Comparison of ENCODE assay signal across 8 cellular contexts in genomic region chr15:52567886-52568568, GRCh38. TPM values are rescaled to one million over a fixed set of nuclear protein-coding genes. Genes with fewer than 3 reads are reported as not detected.
DNase-seq lines count a peak whose midpoint lies in the region; ATAC-seq and TF ChIP-seq lines count a peak whose summit lies in the region.

No MANE protein-coding gene starts in this region.

- H3K9me3 ChIP-seq in neural cell (ENCODE audit: low read length) (no peaks in the 10 kb centered on the region), transverse colon (no peaks in the 10 kb centered on the region)

- WGBS in transverse colon (ENCODE audit: low coverage in 1 of 2), 2 donors, result 2% methylated on average over 5 to 21 of the region's 21 CpGs

- peak overlapping the region; percentile 76 for H3K4me2 ChIP-seq in neural cell (ENCODE audit: low read length)

- TF ChIP-seq CTCF in fibroblast of mammary gland (conservative IDR thresholded peaks at IDR 0.05; ENCODE audit: control insufficient read depth, insufficient read depth, low read depth, low read length) (no peak), neural cell (IDR thresholded peaks at IDR 0.05; ENCODE audit: poor library complexity, severe bottlenecking) (peak; percentile 13), transverse colon (IDR thresholded peaks at IDR 0.05) (no peak)

- peak; percentile 25 for ATAC-seq in GM18907 (IDR thresholded peaks at IDR 0.05; ENCODE audit: unreplicated experiment)
- no peak for ATAC-seq in HG03460 (IDR thresholded peaks at IDR 0.05; ENCODE audit: unreplicated experiment)

- H3F3A ChIP-seq in neural cell (ENCODE audit: insufficient read depth, low read length, poor library complexity, severe bottlenecking), result no peaks in the 10 kb centered on the region

- in situ Hi-C loops in transverse colon (cut with MboI; ENCODE audit: low pct_ligation_motif_present in 1 of 4, low pct_unique_long_range_greater_than_20kb in 1 of 4, low sequenced_read_pairs in 3 of 4), result no loop called here

- no peaks in the 10 kb centered on the region for H4K20me1 ChIP-seq in neural cell (ENCODE audit: insufficient read depth)

- H3K9me2 ChIP-seq in neural cell (ENCODE audit: insufficient read depth, low read length), result no peaks in the 10 kb centered on the region

- H3K36me3 ChIP-seq in neural cell (ENCODE audit: insufficient read depth, low read length), result no peaks in the 10 kb centered on the region
- H3K36me3 ChIP-seq in transverse colon, result no peaks in the 10 kb centered on the region

- peak overlapping the region; percentile 49 for H2AFZ ChIP-seq in neural cell (ENCODE audit: low read depth, low read length)

- peak overlapping the region; percentile 94 for H3K9ac ChIP-seq in neural cell (ENCODE audit: low read length)

- H3K4me3 ChIP-seq in fibroblast of mammary gland (ENCODE audit: control insufficient read depth, low read depth, low read length) (peak overlapping the region; percentile 93), neural cell (ENCODE audit: low read length) (peak overlapping the region; percentile 93), transverse colon (peak overlapping the region; percentile 63 to 87 (median 78))

- DNase-seq in NCI-H226 (peak; percentile 22), fibroblast of mammary gland (ENCODE audit: low read depth) (peak; percentile 35), transverse colon (peak; percentile 61), DMS153 (lab: John Stamatoyannopoulos, UW) (no peak)
- peak; percentile 68 to 71 for DNase-seq in activated T-cell treated with anti-CD3 and anti-CD28 coated beads, Interleukin-2, amount 50 U/mL, for 48 hours

- peaks cover 55% of the 10 kb centered on the region for H3K79me2 ChIP-seq in neural cell (replicated peaks; ENCODE audit: insufficient read depth, low read length)

- H3K4me1 ChIP-seq in transverse colon, result peaks cover 12 to 48% (median 22%) of the 10 kb centered on the region in 4 donors

- no peak for TF ChIP-seq EP300 in neural cell (conservative IDR thresholded peaks at IDR 0.05; ENCODE audit: poor library complexity, severe bottlenecking)
- TF ChIP-seq EP300 in transverse colon (IDR thresholded peaks at IDR 0.05; ENCODE audit: low read depth), result no peak

- H3K27me3 ChIP-seq in neural cell (ENCODE audit: insufficient read depth, low read depth, low read length), result no peaks in the 10 kb centered on the region
- no peaks in the 10 kb centered on the region for H3K27me3 ChIP-seq in transverse colon

- no peak for TF ChIP-seq RAD21 in neural cell (conservative IDR thresholded peaks at IDR 0.05)

- H3K27ac ChIP-seq in neural cell (ENCODE audit: low read length) (peak overlapping the region; percentile 87), transverse colon (peak overlapping the region; percentile 94 to 99 (median 96))

- no peak for TF ChIP-seq POLR2A in transverse colon (IDR thresholded peaks at IDR 0.05)

- intact Hi-C loops in transverse colon (cut with DNase I; ENCODE audit: low total_unique reads), result no loop called here

TF ChIP-seq in neural cell, 6 proteins besides CTCF, POLR2A, EP300 and RAD21:
- TF ChIP-seq EZH2 (IDR thresholded peaks at IDR 0.05; ENCODE audit: borderline replicate concordance, insufficient read depth, low read length, poor library complexity, severe bottlenecking) (no peak), MXI1 (conservative IDR thresholded peaks at IDR 0.05; ENCODE audit: poor library complexity, severe bottlenecking) (no peak), TAF1 (IDR thresholded peaks at IDR 0.05; ENCODE audit: low read depth) (no peak), POLR2AphosphoS5 (IDR thresholded peaks at IDR 0.05) (no peak), SMC3 (conservative IDR thresholded peaks at IDR 0.05; ENCODE audit: poor library complexity) (no peak), REST (IDR thresholded peaks at IDR 0.05; ENCODE audit: borderline replicate concordance) (peak; percentile 14)

RNA-seq across cellular contexts. Expression of gene ARPP19, which starts 0.8 kb away (rescaled TPM):
- 252 and 254 TPM in 2 replicates for polyA plus RNA-seq in neural cell
- 226 and 276 TPM in 2 replicates for polyA minus RNA-seq in neural cell
- 10 to 100 TPM; 33.8 to 92.4 (median 55.4) TPM for total RNA-seq in transverse colon

RNA-seq across cellular contexts. Expression of gene MYO5A, which starts 39.3 kb away (rescaled TPM):
- polyA plus RNA-seq in neural cell, result 43.8 and 45.2 TPM in 2 replicates
- polyA minus RNA-seq in neural cell, result 234 and 301 TPM in 2 replicates
- 100 to 1,000 TPM in 1 of 4 donors, 10 to 100 TPM in 3; 10.9 to 151 (median 17.0) TPM for total RNA-seq in transverse colon
